1 cellular context compared by ENCODE assay signal in the genomic region with DNA sequence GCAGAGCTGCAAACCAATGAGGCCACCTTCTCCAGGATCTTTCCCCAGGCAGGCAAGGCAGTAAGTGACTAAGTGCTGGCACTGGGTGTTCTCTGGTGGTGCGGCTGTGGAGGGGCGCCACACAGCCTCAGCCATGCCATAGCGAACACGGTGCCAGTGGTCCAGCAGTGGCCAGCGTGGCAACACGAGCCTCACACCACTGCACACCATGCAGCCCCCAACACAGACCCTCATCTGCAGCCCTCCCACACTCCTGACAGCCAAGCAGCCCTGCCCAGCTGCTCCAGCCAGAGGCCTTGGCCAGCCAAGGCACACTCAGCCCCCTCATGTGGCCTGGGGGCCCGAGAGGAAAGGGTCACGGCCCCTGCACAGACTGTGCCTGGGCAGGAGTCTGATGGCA.
A peak's percentile ranks its signal among the peaks of the same experiment; 100 is the strongest.
TF ChIP-seq lines count a peak whose summit lies in the region.

No MANE protein-coding gene starts in this region.

TF ChIP-seq in K562, 482 proteins besides CTCF, POLR2A, EP300 and RAD21:
- TF ChIP-seq MECOM (CRISPR knock-in tag; IDR thresholded peaks at IDR 0.05), result no peak
- TF ChIP-seq, protein P1, sequence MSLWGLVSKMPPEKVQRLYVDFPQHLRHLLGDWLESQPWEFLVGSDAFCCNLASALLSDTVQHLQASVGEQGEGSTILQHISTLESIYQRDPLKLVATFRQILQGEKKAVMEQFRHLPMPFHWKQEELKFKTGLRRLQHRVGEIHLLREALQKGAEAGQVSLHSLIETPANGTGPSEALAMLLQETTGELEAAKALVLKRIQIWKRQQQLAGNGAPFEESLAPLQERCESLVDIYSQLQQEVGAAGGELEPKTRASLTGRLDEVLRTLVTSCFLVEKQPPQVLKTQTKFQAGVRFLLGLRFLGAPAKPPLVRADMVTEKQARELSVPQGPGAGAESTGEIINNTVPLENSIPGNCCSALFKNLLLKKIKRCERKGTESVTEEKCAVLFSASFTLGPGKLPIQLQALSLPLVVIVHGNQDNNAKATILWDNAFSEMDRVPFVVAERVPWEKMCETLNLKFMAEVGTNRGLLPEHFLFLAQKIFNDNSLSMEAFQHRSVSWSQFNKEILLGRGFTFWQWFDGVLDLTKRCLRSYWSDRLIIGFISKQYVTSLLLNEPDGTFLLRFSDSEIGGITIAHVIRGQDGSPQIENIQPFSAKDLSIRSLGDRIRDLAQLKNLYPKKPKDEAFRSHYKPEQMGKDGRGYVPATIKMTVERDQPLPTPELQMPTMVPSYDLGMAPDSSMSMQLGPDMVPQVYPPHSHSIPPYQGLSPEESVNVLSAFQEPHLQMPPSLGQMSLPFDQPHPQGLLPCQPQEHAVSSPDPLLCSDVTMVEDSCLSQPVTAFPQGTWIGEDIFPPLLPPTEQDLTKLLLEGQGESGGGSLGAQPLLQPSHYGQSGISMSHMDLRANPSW (CRISPR knock-in tag; IDR thresholded peaks at IDR 0.05), result no peak
- peak; percentile 54 for TF ChIP-seq RBFOX2 (IDR thresholded peaks at IDR 0.05; ENCODE audit: low read depth, low read length)
- no peak for TF ChIP-seq ZNF436 (CRISPR knock-in tag; IDR thresholded peaks at IDR 0.05)
- no peak for TF ChIP-seq ZKSCAN3 (CRISPR knock-in tag; IDR thresholded peaks at IDR 0.05)
- no peak for TF ChIP-seq DNMT1 (IDR thresholded peaks at IDR 0.05)
- TF ChIP-seq NR4A1 (CRISPR knock-in tag; IDR thresholded peaks at IDR 0.05), result no peak
- TF ChIP-seq NR4A1 (tag; IDR thresholded peaks at IDR 0.05), result no peak
